ENCODE assay signal across 34 cellular contexts in genomic region chrX:50125480-50125879, GRCh38.
"Had no signal": no experiment of that assay in that cellular context is flagged by ENCODE, and none has a peak within 500 bp of the region (broad histone marks: within the 10 kb centered on the region; RNA-seq: fewer than 3 reads in every experiment).

No MANE protein-coding gene starts in this region.

- H3K27me3 ChIP-seq: MG63 had no signal

- H3K9me3 ChIP-seq: MG63 had no signal

- H3K4me3 ChIP-seq: MG63 had no signal

- H3K36me3 ChIP-seq: MG63 had no signal

- DNase-seq: Karpas-422, MG63, MM.1S, MV-4-11, NCI-H1048, NCI-H1092, NCI-H1092 treated with DMSO at 0.1 percent for 48 hours, NCI-H1105, NCI-H1105 treated with DMSO at 0.1 percent for 48 hours, NCI-H1417, NCI-H1417 treated with DMSO at 0.1 percent for 48 hours, NCI-H1436, NCI-H1436 treated with DMSO at 0.1 percent for 48 hours, NCI-H146, NCI-H1694, NCI-H1694 treated with DMSO at 0.1 percent for 48 hours, NCI-H187, NCI-H187 treated with DMSO at 0.1 percent for 48 hours, NCI-H1930, NCI-H2029, NCI-H2029 treated with DMSO at 0.1 percent for 48 hours, NCI-H2081, NCI-H2081 treated with DMSO at 0.1 percent for 48 hours, NCI-H2107, NCI-H2171, NCI-H2171 treated with DMSO at 0.1 percent for 48 hours, NCI-H2227 treated with DMSO at 0.1 percent for 48 hours, NCI-H226, NCI-H345, NCI-H446, NCI-H446 treated with DMSO at 0.1 percent for 48 hours, NCI-H510A, NCI-H510A treated with DMSO at 0.1 percent for 48 hours had no signal

- H3K27ac ChIP-seq: KMS-11 had no signal
